In the genomic region with DNA sequence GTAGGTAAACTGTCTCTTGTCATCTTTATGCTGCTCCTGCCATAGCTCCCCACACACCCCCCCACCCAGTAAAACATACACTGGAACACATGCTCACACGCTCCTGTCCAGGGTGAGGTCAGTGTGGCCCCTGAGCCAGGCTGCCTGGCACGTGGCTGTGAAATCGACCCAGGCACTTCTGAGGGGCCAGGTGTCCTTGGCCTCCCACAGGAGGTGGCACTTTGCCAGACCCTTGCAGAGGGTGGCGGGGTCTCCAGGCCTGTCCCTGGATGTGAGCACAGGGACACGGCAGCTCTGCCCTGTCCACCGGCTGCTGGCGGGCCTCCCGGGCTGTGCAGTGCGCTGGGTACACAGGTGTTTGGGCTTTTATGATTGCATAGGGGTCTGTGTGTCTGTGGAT, we compare ENCODE assay signal across 1 cellular context.
A peak's percentile ranks its signal among the peaks of the same experiment; 100 is the strongest.
TF ChIP-seq lines count a peak whose summit lies in the region.

No MANE protein-coding gene starts in this region.

TF ChIP-seq in HepG2, 621 proteins besides CTCF, POLR2A, EP300 and RAD21 (continues in another document):
- TF ChIP-seq, protein P1, sequence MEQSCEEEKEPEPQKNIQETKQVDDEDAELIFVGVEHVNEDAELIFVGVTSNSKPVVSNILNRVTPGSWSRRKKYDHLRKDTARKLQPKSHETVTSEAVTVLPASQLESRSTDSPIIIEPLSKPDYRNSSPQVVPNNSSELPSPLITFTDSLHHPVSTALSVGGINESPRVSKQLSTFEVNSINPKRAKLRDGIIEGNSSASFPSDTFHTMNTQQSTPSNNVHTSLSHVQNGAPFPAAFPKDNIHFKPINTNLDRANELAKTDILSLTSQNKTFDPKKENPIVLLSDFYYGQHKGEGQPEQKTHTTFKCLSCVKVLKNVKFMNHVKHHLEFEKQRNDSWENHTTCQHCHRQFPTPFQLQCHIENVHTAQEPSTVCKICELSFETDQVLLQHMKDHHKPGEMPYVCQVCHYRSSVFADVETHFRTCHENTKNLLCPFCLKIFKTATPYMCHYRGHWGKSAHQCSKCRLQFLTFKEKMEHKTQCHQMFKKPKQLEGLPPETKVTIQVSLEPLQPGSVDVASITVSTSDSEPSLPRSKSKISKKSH (CRISPR knock-in tag; IDR thresholded peaks at IDR 0.05; ENCODE audit: borderline replicate concordance), result 0 out of 2 replicates have a peak, but pooled peaks have one; percentile 25
- TF ChIP-seq ZNF337 (CRISPR knock-in tag; IDR thresholded peaks at IDR 0.05; ENCODE audit: borderline replicate concordance, low read depth) (no peak), HNRNPLL (IDR thresholded peaks at IDR 0.05; ENCODE audit: low read depth, low read length, poor library complexity, severe bottlenecking) (peak; percentile 28), ZNF430 (CRISPR knock-in tag; IDR thresholded peaks at IDR 0.05) (no peak), JUN (CRISPR knock-in tag; IDR thresholded peaks at IDR 0.05) (peak; percentile 44; the same call in 1 of the 2 replicates), ZNF501 (CRISPR knock-in tag; IDR thresholded peaks at IDR 0.05) (no peak), ZFY (CRISPR knock-in tag; IDR thresholded peaks at IDR 0.05) (no peak), LCORL (IDR thresholded peaks at IDR 0.05) (no peak), LCORL (CRISPR knock-in tag; IDR thresholded peaks at IDR 0.05) (0 out of 2 replicates have a peak, but pooled peaks have one; percentile 47), SOX13 (IDR thresholded peaks at IDR 0.05) (no peak), SOX13 (CRISPR knock-in tag; conservative IDR thresholded peaks at IDR 0.05 in 1 of 2, IDR thresholded peaks at IDR 0.05 in 1 of 2) (peak in 1 of 2 experiments; percentile 33; a peak in 1 of 4 replicates), ZKSCAN5 (CRISPR knock-in tag; IDR thresholded peaks at IDR 0.05) (no peak), ZNF724P (CRISPR knock-in tag; IDR thresholded peaks at IDR 0.05; ENCODE audit: borderline replicate concordance) (no peak), ZFP36L2 (CRISPR knock-in tag; IDR thresholded peaks at IDR 0.05) (no peak), SP2 (CRISPR knock-in tag; IDR thresholded peaks at IDR 0.05) (no peak), RARA (CRISPR knock-in tag; IDR thresholded peaks at IDR 0.05) (peak; percentile 70), TAF1 (CRISPR knock-in tag; IDR thresholded peaks at IDR 0.05) (no peak), ZNF883 (CRISPR knock-in tag; IDR thresholded peaks at IDR 0.05; ENCODE audit: not compliant biosample characterization) (peak; percentile 59), FOXC1 (CRISPR knock-in tag; IDR thresholded peaks at IDR 0.05; ENCODE audit: borderline replicate concordance) (0 out of 2 replicates have a peak, but pooled peaks have one; percentile 36), HHEX (CRISPR knock-in tag; IDR thresholded peaks at IDR 0.05) (peak; percentile 77), ZNF703 (CRISPR knock-in tag; IDR thresholded peaks at IDR 0.05; ENCODE audit: borderline replicate concordance) (peak; percentile 42; the same call in 1 of the 2 replicates), TMF1 (CRISPR knock-in tag; IDR thresholded peaks at IDR 0.05; ENCODE audit: low read depth) (0 out of 2 replicates have a peak, but pooled peaks have one; percentile 31), ARNTL (CRISPR knock-in tag; IDR thresholded peaks at IDR 0.05) (peak; percentile 81; the same call in 1 of the 2 replicates), KDM1A (CRISPR knock-in tag; IDR thresholded peaks at IDR 0.05) (no peak), MYC (CRISPR knock-in tag; IDR thresholded peaks at IDR 0.05; ENCODE audit: borderline replicate concordance) (peak; percentile 60; the same call in 1 of the 2 replicates), SALL1 (CRISPR knock-in tag; IDR thresholded peaks at IDR 0.05) (peak; percentile 78)
- TF ChIP-seq, protein P2, sequence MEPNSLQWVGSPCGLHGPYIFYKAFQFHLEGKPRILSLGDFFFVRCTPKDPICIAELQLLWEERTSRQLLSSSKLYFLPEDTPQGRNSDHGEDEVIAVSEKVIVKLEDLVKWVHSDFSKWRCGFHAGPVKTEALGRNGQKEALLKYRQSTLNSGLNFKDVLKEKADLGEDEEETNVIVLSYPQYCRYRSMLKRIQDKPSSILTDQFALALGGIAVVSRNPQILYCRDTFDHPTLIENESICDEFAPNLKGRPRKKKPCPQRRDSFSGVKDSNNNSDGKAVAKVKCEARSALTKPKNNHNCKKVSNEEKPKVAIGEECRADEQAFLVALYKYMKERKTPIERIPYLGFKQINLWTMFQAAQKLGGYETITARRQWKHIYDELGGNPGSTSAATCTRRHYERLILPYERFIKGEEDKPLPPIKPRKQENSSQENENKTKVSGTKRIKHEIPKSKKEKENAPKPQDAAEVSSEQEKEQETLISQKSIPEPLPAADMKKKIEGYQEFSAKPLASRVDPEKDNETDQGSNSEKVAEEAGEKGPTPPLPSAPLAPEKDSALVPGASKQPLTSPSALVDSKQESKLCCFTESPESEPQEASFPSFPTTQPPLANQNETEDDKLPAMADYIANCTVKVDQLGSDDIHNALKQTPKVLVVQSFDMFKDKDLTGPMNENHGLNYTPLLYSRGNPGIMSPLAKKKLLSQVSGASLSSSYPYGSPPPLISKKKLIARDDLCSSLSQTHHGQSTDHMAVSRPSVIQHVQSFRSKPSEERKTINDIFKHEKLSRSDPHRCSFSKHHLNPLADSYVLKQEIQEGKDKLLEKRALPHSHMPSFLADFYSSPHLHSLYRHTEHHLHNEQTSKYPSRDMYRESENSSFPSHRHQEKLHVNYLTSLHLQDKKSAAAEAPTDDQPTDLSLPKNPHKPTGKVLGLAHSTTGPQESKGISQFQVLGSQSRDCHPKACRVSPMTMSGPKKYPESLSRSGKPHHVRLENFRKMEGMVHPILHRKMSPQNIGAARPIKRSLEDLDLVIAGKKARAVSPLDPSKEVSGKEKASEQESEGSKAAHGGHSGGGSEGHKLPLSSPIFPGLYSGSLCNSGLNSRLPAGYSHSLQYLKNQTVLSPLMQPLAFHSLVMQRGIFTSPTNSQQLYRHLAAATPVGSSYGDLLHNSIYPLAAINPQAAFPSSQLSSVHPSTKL (CRISPR knock-in tag; IDR thresholded peaks at IDR 0.05), result peak; percentile 59; the same call in 1 of the 2 replicates
- TF ChIP-seq, protein P3, sequence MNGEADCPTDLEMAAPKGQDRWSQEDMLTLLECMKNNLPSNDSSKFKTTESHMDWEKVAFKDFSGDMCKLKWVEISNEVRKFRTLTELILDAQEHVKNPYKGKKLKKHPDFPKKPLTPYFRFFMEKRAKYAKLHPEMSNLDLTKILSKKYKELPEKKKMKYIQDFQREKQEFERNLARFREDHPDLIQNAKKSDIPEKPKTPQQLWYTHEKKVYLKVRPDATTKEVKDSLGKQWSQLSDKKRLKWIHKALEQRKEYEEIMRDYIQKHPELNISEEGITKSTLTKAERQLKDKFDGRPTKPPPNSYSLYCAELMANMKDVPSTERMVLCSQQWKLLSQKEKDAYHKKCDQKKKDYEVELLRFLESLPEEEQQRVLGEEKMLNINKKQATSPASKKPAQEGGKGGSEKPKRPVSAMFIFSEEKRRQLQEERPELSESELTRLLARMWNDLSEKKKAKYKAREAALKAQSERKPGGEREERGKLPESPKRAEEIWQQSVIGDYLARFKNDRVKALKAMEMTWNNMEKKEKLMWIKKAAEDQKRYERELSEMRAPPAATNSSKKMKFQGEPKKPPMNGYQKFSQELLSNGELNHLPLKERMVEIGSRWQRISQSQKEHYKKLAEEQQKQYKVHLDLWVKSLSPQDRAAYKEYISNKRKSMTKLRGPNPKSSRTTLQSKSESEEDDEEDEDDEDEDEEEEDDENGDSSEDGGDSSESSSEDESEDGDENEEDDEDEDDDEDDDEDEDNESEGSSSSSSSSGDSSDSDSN (CRISPR knock-in tag; IDR thresholded peaks at IDR 0.05), result peak; percentile 41; the same call in 1 of the 2 replicates
- TF ChIP-seq, protein P4, sequence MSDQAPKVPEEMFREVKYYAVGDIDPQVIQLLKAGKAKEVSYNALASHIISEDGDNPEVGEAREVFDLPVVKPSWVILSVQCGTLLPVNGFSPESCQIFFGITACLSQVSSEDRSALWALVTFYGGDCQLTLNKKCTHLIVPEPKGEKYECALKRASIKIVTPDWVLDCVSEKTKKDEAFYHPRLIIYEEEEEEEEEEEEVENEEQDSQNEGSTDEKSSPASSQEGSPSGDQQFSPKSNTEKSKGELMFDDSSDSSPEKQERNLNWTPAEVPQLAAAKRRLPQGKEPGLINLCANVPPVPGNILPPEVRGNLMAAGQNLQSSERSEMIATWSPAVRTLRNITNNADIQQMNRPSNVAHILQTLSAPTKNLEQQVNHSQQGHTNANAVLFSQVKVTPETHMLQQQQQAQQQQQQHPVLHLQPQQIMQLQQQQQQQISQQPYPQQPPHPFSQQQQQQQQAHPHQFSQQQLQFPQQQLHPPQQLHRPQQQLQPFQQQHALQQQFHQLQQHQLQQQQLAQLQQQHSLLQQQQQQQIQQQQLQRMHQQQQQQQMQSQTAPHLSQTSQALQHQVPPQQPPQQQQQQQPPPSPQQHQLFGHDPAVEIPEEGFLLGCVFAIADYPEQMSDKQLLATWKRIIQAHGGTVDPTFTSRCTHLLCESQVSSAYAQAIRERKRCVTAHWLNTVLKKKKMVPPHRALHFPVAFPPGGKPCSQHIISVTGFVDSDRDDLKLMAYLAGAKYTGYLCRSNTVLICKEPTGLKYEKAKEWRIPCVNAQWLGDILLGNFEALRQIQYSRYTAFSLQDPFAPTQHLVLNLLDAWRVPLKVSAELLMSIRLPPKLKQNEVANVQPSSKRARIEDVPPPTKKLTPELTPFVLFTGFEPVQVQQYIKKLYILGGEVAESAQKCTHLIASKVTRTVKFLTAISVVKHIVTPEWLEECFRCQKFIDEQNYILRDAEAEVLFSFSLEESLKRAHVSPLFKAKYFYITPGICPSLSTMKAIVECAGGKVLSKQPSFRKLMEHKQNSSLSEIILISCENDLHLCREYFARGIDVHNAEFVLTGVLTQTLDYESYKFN (CRISPR knock-in tag; conservative IDR thresholded peaks at IDR 0.05), result peak; percentile 44; the same call in 1 of the 2 replicates
- TF ChIP-seq, protein P5, sequence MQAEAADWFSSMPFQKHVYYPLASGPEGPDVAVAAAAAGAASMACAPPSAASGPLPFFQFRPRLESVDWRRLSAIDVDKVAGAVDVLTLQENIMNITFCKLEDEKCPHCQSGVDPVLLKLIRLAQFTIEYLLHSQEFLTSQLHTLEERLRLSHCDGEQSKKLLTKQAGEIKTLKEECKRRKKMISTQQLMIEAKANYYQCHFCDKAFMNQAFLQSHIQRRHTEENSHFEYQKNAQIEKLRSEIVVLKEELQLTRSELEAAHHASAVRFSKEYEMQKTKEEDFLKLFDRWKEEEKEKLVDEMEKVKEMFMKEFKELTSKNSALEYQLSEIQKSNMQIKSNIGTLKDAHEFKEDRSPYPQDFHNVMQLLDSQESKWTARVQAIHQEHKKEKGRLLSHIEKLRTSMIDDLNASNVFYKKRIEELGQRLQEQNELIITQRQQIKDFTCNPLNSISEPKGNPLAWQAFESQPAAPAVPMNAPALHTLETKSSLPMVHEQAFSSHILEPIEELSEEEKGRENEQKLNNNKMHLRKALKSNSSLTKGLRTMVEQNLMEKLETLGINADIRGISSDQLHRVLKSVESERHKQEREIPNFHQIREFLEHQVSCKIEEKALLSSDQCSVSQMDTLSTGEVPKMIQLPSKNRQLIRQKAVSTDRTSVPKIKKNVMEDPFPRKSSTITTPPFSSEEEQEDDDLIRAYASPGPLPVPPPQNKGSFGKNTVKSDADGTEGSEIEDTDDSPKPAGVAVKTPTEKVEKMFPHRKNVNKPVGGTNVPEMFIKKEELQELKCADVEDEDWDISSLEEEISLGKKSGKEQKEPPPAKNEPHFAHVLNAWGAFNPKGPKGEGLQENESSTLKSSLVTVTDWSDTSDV (CRISPR knock-in tag; IDR thresholded peaks at IDR 0.05), result 0 out of 2 replicates have a peak, but pooled peaks have one; percentile 40
- TF ChIP-seq, protein P6, sequence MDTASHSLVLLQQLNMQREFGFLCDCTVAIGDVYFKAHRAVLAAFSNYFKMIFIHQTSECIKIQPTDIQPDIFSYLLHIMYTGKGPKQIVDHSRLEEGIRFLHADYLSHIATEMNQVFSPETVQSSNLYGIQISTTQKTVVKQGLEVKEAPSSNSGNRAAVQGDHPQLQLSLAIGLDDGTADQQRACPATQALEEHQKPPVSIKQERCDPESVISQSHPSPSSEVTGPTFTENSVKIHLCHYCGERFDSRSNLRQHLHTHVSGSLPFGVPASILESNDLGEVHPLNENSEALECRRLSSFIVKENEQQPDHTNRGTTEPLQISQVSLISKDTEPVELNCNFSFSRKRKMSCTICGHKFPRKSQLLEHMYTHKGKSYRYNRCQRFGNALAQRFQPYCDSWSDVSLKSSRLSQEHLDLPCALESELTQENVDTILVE (CRISPR knock-in tag; IDR thresholded peaks at IDR 0.05), result no peak
- TF ChIP-seq, protein P7, sequence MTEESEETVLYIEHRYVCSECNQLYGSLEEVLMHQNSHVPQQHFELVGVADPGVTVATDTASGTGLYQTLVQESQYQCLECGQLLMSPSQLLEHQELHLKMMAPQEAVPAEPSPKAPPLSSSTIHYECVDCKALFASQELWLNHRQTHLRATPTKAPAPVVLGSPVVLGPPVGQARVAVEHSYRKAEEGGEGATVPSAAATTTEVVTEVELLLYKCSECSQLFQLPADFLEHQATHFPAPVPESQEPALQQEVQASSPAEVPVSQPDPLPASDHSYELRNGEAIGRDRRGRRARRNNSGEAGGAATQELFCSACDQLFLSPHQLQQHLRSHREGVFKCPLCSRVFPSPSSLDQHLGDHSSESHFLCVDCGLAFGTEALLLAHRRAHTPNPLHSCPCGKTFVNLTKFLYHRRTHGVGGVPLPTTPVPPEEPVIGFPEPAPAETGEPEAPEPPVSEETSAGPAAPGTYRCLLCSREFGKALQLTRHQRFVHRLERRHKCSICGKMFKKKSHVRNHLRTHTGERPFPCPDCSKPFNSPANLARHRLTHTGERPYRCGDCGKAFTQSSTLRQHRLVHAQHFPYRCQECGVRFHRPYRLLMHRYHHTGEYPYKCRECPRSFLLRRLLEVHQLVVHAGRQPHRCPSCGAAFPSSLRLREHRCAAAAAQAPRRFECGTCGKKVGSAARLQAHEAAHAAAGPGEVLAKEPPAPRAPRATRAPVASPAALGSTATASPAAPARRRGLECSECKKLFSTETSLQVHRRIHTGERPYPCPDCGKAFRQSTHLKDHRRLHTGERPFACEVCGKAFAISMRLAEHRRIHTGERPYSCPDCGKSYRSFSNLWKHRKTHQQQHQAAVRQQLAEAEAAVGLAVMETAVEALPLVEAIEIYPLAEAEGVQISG (CRISPR knock-in tag; IDR thresholded peaks at IDR 0.05), result 0 out of 2 replicates have a peak, but pooled peaks have one; percentile 19
- TF ChIP-seq, protein P8, sequence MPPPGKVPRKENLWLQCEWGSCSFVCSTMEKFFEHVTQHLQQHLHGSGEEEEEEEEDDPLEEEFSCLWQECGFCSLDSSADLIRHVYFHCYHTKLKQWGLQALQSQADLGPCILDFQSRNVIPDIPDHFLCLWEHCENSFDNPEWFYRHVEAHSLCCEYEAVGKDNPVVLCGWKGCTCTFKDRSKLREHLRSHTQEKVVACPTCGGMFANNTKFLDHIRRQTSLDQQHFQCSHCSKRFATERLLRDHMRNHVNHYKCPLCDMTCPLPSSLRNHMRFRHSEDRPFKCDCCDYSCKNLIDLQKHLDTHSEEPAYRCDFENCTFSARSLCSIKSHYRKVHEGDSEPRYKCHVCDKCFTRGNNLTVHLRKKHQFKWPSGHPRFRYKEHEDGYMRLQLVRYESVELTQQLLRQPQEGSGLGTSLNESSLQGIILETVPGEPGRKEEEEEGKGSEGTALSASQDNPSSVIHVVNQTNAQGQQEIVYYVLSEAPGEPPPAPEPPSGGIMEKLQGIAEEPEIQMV (CRISPR knock-in tag; IDR thresholded peaks at IDR 0.05; ENCODE audit: low read depth), result 0 out of 2 replicates have a peak, but pooled peaks have one; percentile 33
